Comparison of ENCODE assay signal across 1 cellular context in genomic region chr4:173827707-173828106, GRCh38.
TF ChIP-seq lines count a peak whose summit lies in the region.

No MANE protein-coding gene starts in this region.

TF ChIP-seq in HCT116, 20 proteins besides CTCF, POLR2A, EP300 and RAD21 (continued from another document):
- no peak for TF ChIP-seq REST (IDR thresholded peaks at IDR 0.05; ENCODE audit: low read depth)
- TF ChIP-seq FOSL1 (IDR thresholded peaks at IDR 0.05; ENCODE audit: low read depth): no peak
- no peak for TF ChIP-seq SIN3A (IDR thresholded peaks at IDR 0.05; ENCODE audit: low read depth)
- TF ChIP-seq YY1 (IDR thresholded peaks at IDR 0.05; ENCODE audit: extremely low read depth, insufficient replicate concordance, low read depth, low read length): no peak
- no peak for TF ChIP-seq ZFX (IDR thresholded peaks at IDR 0.05)
- TF ChIP-seq SRF (IDR thresholded peaks at IDR 0.05; ENCODE audit: low read depth): no peak
- no peak for TF ChIP-seq ATF3 (IDR thresholded peaks at IDR 0.05)
- TF ChIP-seq EZH2phosphoT487 (IDR thresholded peaks at IDR 0.05; ENCODE audit: borderline replicate concordance): no peak
